In genomic region chr2:160373263-160374019, GRCh38 we compare ENCODE assay signal across 8 cellular contexts.
DNase-seq lines count a peak whose midpoint lies in the region; ATAC-seq and TF ChIP-seq lines count a peak whose summit lies in the region.
"Had no signal": no experiment of that assay in that cellular context is flagged by ENCODE, and none has a peak within 500 bp of the region (broad histone marks: within the 10 kb centered on the region; RNA-seq: fewer than 3 reads in every experiment).

No MANE protein-coding gene starts in this region.

- no peak for TF ChIP-seq POLR2A in gastrocnemius medialis (IDR thresholded peaks at IDR 0.05)

- in situ Hi-C loops in gastrocnemius medialis (cut with MboI; ENCODE audit: low sequenced_read_pairs in 4 of 4) = no loop called here

- no peak overlapping the region for H3K4me3 ChIP-seq in gastrocnemius medialis

- H3K36me3 Mint-ChIP-seq in T-cell (peaks cover 12% of the 10 kb centered on the region), glutamatergic neuron (ENCODE audit: unreplicated experiment) (no peaks in the 10 kb centered on the region)

- H3K27me3 Mint-ChIP-seq in T-cell (no peaks in the 10 kb centered on the region), glutamatergic neuron (ENCODE audit: unreplicated experiment) (peaks cover 6% of the 10 kb centered on the region)

- H3K36me3 ChIP-seq in gastrocnemius medialis = no peaks in the 10 kb centered on the region

- H3K27ac Mint-ChIP-seq in T-cell (peak overlapping the region; percentile 29 to 53), glutamatergic neuron (ENCODE audit: unreplicated experiment) (no peak overlapping the region)

- H3K9me3 Mint-ChIP-seq in T-cell (no peaks in the 10 kb centered on the region), glutamatergic neuron (ENCODE audit: unreplicated experiment) (no peaks in the 10 kb centered on the region)

- no peaks in the 10 kb centered on the region for H3K27me3 ChIP-seq in gastrocnemius medialis

- TF ChIP-seq CTCF in glutamatergic neuron (IDR thresholded peaks at IDR 0.05; ENCODE audit: partially characterized antibody, unreplicated experiment) (no peak), gastrocnemius medialis (IDR thresholded peaks at IDR 0.05 in 4 of 5, conservative IDR thresholded peaks at IDR 0.05 in 1 of 5) (no peak)

- CTCF ChIA-PET in T-cell (lab: Charles Lee) = interaction anchor here in 1 of 2 donors (0.5 kb wide), 1 partner anchor 22 kb away, joined by 5 read pairs; no protein-coding TSS in a partner anchor

- H3K9me3 ChIP-seq in gastrocnemius medialis = no peaks in the 10 kb centered on the region

- ATAC-seq in T-cell (replicated peaks in 1 of 4) (no peak), gastrocnemius medialis (no peak), GM18517 (IDR thresholded peaks at IDR 0.05; ENCODE audit: unreplicated experiment) (no peak)

- H3K4me1 Mint-ChIP-seq in T-cell (peaks cover 91 to 96% (median 93%) of the 10 kb centered on the region in 3 donors), glutamatergic neuron (ENCODE audit: low read depth, unreplicated experiment) (peaks cover 41% of the 10 kb centered on the region)

- DNase-seq in EH (ENCODE audit: low read depth) (peak; percentile 76), T-cell (no peak), glutamatergic neuron (no peak), gastrocnemius medialis (no peak), DMS114 treated with DMSO at 0.1 percent for 48 hours (lab: John Stamatoyannopoulos, UW; ENCODE audit: unreplicated experiment) (no peak)
- DNase-seq in stimulated activated CD4-positive, alpha-beta T cell treated with anti-CD3 and anti-CD28 coated beads, Interleukin-2, amount 100 ng/mL, for 48 hours = no peak
- DNase-seq: NCI-H345 had no signal

- POLR2A ChIA-PET in T-cell (lab: Charles Lee) = interaction anchor here (0.7 to 0.9 kb wide), 2 partner anchors 31 to 45 kb away, joined by 3 read pairs; no protein-coding TSS in a partner anchor

- intact Hi-C loops in gastrocnemius medialis (cut with DNase I; ENCODE audit: low total_unique reads) = no loop called here

- peak overlapping the region in 3 of 4 donors; percentile 26 to 53 (median 27) for H3K27ac ChIP-seq in gastrocnemius medialis

- peaks cover 74 to 99% of the 10 kb centered on the region in 2 donors for H3K4me1 ChIP-seq in gastrocnemius medialis

- H3K4me3 Mint-ChIP-seq in T-cell = peak overlapping the region in 1 of 3 donors; percentile 53
- H3K4me3 Mint-ChIP-seq in glutamatergic neuron (ENCODE audit: unreplicated experiment) = peak overlapping the region; percentile 2
